Comparison of ENCODE assay signal across 12 cellular contexts in the genomic region with DNA sequence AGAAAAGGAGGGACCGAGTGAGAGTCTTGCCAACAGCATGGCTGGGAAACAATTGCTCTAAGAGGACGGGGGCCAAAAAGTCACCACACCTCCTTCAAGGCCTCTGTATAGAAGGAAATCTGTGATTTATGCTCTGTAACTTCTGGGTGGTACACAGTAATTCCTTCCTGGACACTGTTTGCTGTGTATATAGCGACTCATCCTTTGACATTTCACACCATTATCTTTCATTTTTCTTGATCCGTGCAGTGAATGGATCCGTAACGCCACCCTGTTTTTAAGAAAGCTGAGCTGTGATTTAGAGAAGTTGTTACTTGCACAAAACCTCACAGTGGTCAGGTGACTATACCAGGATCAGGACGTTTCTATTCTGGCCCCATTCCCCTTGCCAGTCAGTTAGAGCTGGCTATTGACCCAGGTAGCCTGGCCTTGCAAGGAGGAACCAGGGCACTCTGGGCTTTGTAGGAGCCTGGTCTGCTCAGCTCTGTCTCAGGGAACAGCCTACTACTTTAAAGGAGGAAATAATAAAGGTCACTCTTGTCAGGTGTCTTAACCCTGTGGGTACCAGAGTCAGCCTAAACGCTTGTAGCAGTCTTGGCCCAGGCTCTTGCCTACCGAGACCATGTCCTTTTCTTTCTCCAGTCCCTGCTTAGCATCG.
DNase-seq lines count a peak whose midpoint lies in the region; ATAC-seq, FAIRE-seq and TF ChIP-seq lines count a peak whose summit lies in the region.
"Had no signal": no experiment of that assay in that cellular context is flagged by ENCODE, and none has a peak within 500 bp of the region (broad histone marks: within the 10 kb centered on the region; RNA-seq: fewer than 3 reads in every experiment).

No MANE protein-coding gene starts in this region.

- H3K9me1 ChIP-seq in endothelial cell of umbilical vein (replicated peaks; ENCODE audit: control insufficient read depth, extremely low read depth, insufficient read depth, low read length), result no peaks in the 10 kb centered on the region

- FAIRE-seq in endothelial cell of umbilical vein (lab: Jason Lieb, UNC), result peak; percentile 67
- FAIRE-seq: G401.6, H1 had no signal

- H3K36me3 ChIP-seq in left ventricle myocardium inferior, result no peaks in the 10 kb centered on the region
- H3K36me3 ChIP-seq in endothelial cell of umbilical vein (ENCODE audit: control insufficient read depth in 2 of 2, extremely low read depth in 1 of 2, insufficient read depth in 2 of 2, low read length in 2 of 2), result no peaks in the 10 kb centered on the region
- no peaks in the 10 kb centered on the region for H3K36me3 ChIP-seq in mucosa of rectum (ENCODE audit: control insufficient read depth in 2 of 2, insufficient read depth in 2 of 2, low read length in 2 of 2)
- H3K36me3 ChIP-seq in vagina, result no peaks in the 10 kb centered on the region
- H3K36me3 ChIP-seq in H7 (replicated peaks; ENCODE audit: control insufficient read depth, insufficient read depth, low read length), result no peaks in the 10 kb centered on the region

- H4K20me1 ChIP-seq in endothelial cell of umbilical vein (replicated peaks; ENCODE audit: control insufficient read depth, extremely low read depth, insufficient read depth, low read length), result no peaks in the 10 kb centered on the region

- H3K9me3 ChIP-seq in left ventricle myocardium inferior (replicated peaks), result no peaks in the 10 kb centered on the region
- no peaks in the 10 kb centered on the region for H3K9me3 ChIP-seq in right cardiac atrium (ENCODE audit: control insufficient read depth, low read length)
- H3K9me3 ChIP-seq in endothelial cell of umbilical vein (replicated peaks; ENCODE audit: control insufficient read depth, insufficient read depth, low read length), result no peaks in the 10 kb centered on the region
- no peaks in the 10 kb centered on the region for H3K9me3 ChIP-seq in mucosa of rectum (ENCODE audit: control insufficient read depth in 2 of 2, low read length in 2 of 2)
- H3K9me3 ChIP-seq in vagina, result no peaks in the 10 kb centered on the region

- POLR2A ChIA-PET in endothelial cell of umbilical vein (lab: Charles Lee), result no interaction called here

- no peaks in the 10 kb centered on the region for H3K79me2 ChIP-seq in endothelial cell of umbilical vein (ENCODE audit: control insufficient read depth, insufficient read depth, low read length)

- intact Hi-C loops in left ventricle myocardium inferior (cut with micrococcal nuclease) (no loop called here), right cardiac atrium (cut with DNase I) (no loop called here), endothelial cell of umbilical vein (cut with micrococcal nuclease) (loop anchor here (5.0 kb wide), 2 partner anchors 48 to 128 kb away; a partner anchor contains a TSS), vagina (cut with DNase I) (no loop called here)

- 75% methylated on average over 10 of the region's 10 CpGs for WGBS in right cardiac atrium

- H3K4me3 ChIP-seq in left ventricle myocardium inferior, result no peak overlapping the region
- H3K4me3 ChIP-seq in right cardiac atrium (ENCODE audit: low read length), result no peak overlapping the region
- no peak overlapping the region for H3K4me3 ChIP-seq in endothelial cell of umbilical vein (replicated peaks in 1 of 3; ENCODE audit: insufficient read depth in 1 of 3, low read depth in 1 of 3, low read length in 3 of 3)
- no peak overlapping the region for H3K4me3 ChIP-seq in mucosa of rectum (ENCODE audit: low read length in 2 of 2)
- H3K4me3 ChIP-seq in vagina, result no peak overlapping the region
- H3K4me3 ChIP-seq in H7 (ENCODE audit: insufficient read depth, low read depth, low read length), result no peak overlapping the region

- H3K4me2 ChIP-seq in endothelial cell of umbilical vein (ENCODE audit: insufficient read depth, low read length), result peak overlapping the region; percentile 28

- TF ChIP-seq POLR2A in endothelial cell of umbilical vein (IDR thresholded peaks at IDR 0.05; ENCODE audit: low read depth, low read length) (no peak), vagina (IDR thresholded peaks at IDR 0.05) (no peak)

- H3K27me3 ChIP-seq in left ventricle myocardium inferior (ENCODE audit: low read depth), result no peaks in the 10 kb centered on the region
- no peaks in the 10 kb centered on the region for H3K27me3 ChIP-seq in right cardiac atrium (ENCODE audit: control insufficient read depth, insufficient read depth)
- no peaks in the 10 kb centered on the region for H3K27me3 ChIP-seq in endothelial cell of umbilical vein (ENCODE audit: control insufficient read depth in 2 of 2, insufficient read depth in 2 of 2, low read length in 2 of 2)
- H3K27me3 ChIP-seq in mucosa of rectum (ENCODE audit: control insufficient read depth in 2 of 2, insufficient read depth in 2 of 2, low read length in 2 of 2), result no peaks in the 10 kb centered on the region
- H3K27me3 ChIP-seq in vagina, result no peaks in the 10 kb centered on the region
- no peaks in the 10 kb centered on the region for H3K27me3 ChIP-seq in H7 (ENCODE audit: control insufficient read depth, insufficient read depth, low read length)

- CTCF ChIA-PET in endothelial cell of umbilical vein (lab: Charles Lee), result interaction anchor here (0.8 to 4.3 kb wide), 20 partner anchors 11 to 1009 kb away, joined by 3 to 30 read pairs (median 4); no protein-coding TSS in a partner anchor

- peak overlapping the region; percentile 65 for H3K27ac ChIP-seq in left ventricle myocardium inferior (replicated peaks)
- no peak overlapping the region for H3K27ac ChIP-seq in right cardiac atrium (ENCODE audit: low read length)
- H3K27ac ChIP-seq in endothelial cell of umbilical vein (ENCODE audit: insufficient read depth, low read depth, low read length), result peak overlapping the region; percentile 83
- peak overlapping the region; percentile 87 to 91 for H3K27ac ChIP-seq in mucosa of rectum (ENCODE audit: low read depth in 2 of 2, low read length in 2 of 2)
- peak overlapping the region; percentile 85 for H3K27ac ChIP-seq in vagina

- no peak for DNase-seq in left ventricle myocardium inferior
- DNase-seq in right cardiac atrium, result no peak
- peak; percentile 45 for DNase-seq in endothelial cell of umbilical vein (ENCODE audit: low read depth, low spot score)
- DNase-seq in vagina (ENCODE audit: extremely low spot score in 2 of 2), result no peak
- DNase-seq in H7, result no peak
- DNase-seq: activated naive CD4-positive, alpha-beta T cell; MM.1S had no signal

- no TSS peak for BruUV-seq in endothelial cell of umbilical vein (replicated peaks; lab: Mats Ljungman, UMichigan)

- no peak for TF ChIP-seq CTCF in left ventricle myocardium inferior (IDR thresholded peaks at IDR 0.05; ENCODE audit: borderline replicate concordance)
- TF ChIP-seq CTCF in endothelial cell of umbilical vein (IDR thresholded peaks at IDR 0.05; ENCODE audit: extremely low read depth in 1 of 2, insufficient read depth in 1 of 2, low read depth in 1 of 2, low read length in 2 of 2), result no peak
- TF ChIP-seq CTCF in vagina (IDR thresholded peaks at IDR 0.05), result no peak

- H3K9ac ChIP-seq in endothelial cell of umbilical vein (replicated peaks; ENCODE audit: extremely low read depth, insufficient read depth, low read length) (peak overlapping the region; percentile 33), mucosa of rectum (ENCODE audit: low read depth in 1 of 2, low read length in 2 of 2) (peak overlapping the region in 1 of 2 donors; percentile 30)

- no peak for ATAC-seq in right cardiac atrium
- no peak for ATAC-seq in GM19395 (IDR thresholded peaks at IDR 0.05; ENCODE audit: unreplicated experiment)
- no peak for ATAC-seq in GM21619 (IDR thresholded peaks at IDR 0.05; ENCODE audit: unreplicated experiment)

- peak overlapping the region; percentile 66 for H2AFZ ChIP-seq in endothelial cell of umbilical vein (ENCODE audit: low read depth, low read length)

- H3K4me1 ChIP-seq in left ventricle myocardium inferior (peaks cover 36% of the 10 kb centered on the region), right cardiac atrium (ENCODE audit: control insufficient read depth, insufficient read depth, low read length) (peaks cover 3% of the 10 kb centered on the region), endothelial cell of umbilical vein (ENCODE audit: control insufficient read depth, extremely low read depth, insufficient read depth, low read length) (peaks cover 33% of the 10 kb centered on the region), mucosa of rectum (ENCODE audit: control insufficient read depth in 2 of 2, insufficient read depth in 2 of 2, low read length in 2 of 2) (peaks cover 15 to 45% of the 10 kb centered on the region in 2 donors), vagina (peaks cover 57% of the 10 kb centered on the region)

- dilution Hi-C loops in endothelial cell of umbilical vein (cut with MboI; ENCODE audit: extremely low pct_ligation_motif_present, low sequenced_read_pairs), result no loop called here

TF ChIP-seq in endothelial cell of umbilical vein, 7 proteins besides CTCF, POLR2A, EP300 and RAD21:
- TF ChIP-seq FOS (IDR thresholded peaks at IDR 0.05; ENCODE audit: borderline replicate concordance, insufficient read depth, low read length) (peak; percentile 36), GATA2 (IDR thresholded peaks at IDR 0.05; ENCODE audit: insufficient read depth, insufficient read length, low read depth, low read length) (no peak), EZH2 (IDR thresholded peaks at IDR 0.05; ENCODE audit: borderline replicate concordance, low read depth, low read length, severe bottlenecking) (no peak), MYC (IDR thresholded peaks at IDR 0.05; ENCODE audit: low read depth, low read length) (no peak), POLR2AphosphoS5 (IDR thresholded peaks at IDR 0.05; ENCODE audit: insufficient read depth, low read depth, low read length) (no peak)
- TF ChIP-seq, protein P1, sequence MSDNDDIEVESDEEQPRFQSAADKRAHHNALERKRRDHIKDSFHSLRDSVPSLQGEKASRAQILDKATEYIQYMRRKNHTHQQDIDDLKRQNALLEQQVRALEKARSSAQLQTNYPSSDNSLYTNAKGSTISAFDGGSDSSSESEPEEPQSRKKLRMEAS (IDR thresholded peaks at IDR 0.05; ENCODE audit: insufficient read depth, insufficient read length), result no peak
